In genomic region chr3:128764863-128765262, GRCh38 we compare ENCODE assay signal across 28 cellular contexts. TPM values are rescaled to one million over a fixed set of nuclear protein-coding genes. Genes with fewer than 3 reads are reported as not detected.
DNase-seq lines count a peak whose midpoint lies in the region; ATAC-seq, FAIRE-seq and TF ChIP-seq lines count a peak whose summit lies in the region.
"Had no signal": no experiment of that assay in that cellular context is flagged by ENCODE, and none has a peak within 500 bp of the region (broad histone marks: within the 10 kb centered on the region; RNA-seq: fewer than 3 reads in every experiment).

No MANE protein-coding gene starts in this region.

- intact Hi-C loops in HepG2 (cut with micrococcal nuclease; ENCODE audit: unreplicated experiment) (no loop called here), right lobe of liver (cut with DNase I) (no loop called here)
- intact Hi-C loops in dendritic cell treated with granulocyte-macrophage colony-stimulating factor and Interleukin-4, amounts not matched to agents 40 ng/mL and 50 ng/mL, for 4 days (cut with micrococcal nuclease) = no loop called here

- DNase-seq in HepG2 (ENCODE audit: low spot score) = no peak
- DNase-seq in right lobe of liver = no peak
- no peak for DNase-seq in stimulated activated CD4-positive, alpha-beta T cell treated with anti-CD3 and anti-CD28 coated beads, Interleukin-4, amount 100 ng/mL, for 24 hours
- no peak for DNase-seq in omental fat pad (ENCODE audit: low spot score)
- no peak for DNase-seq in NCI-H146 (lab: John Stamatoyannopoulos, UW)
- DNase-seq: C1 segment of cervical spinal cord; CD8-positive, alpha-beta memory T cell; DMS 273 treated with DMSO at 0.1 percent for 48 hours; DMS79; GF-D8; GOT3; HFFc6; IMR-90; MM.1S; NCI-H1694; NCI-H2029 treated with DMSO at 0.1 percent for 48 hours; NCI-H446 treated with DMSO at 0.1 percent for 48 hours; NCI-H526; NCI-H82; NK-92 treated with Interleukin-12 subunit alpha and Interleukin-12 subunit beta, amount 100 ng/mL, for 24 hours; PC-3; RPMI8226; SHP77 had no signal

- in situ Hi-C loops in HepG2 (cut with HindIII; ENCODE audit: extremely low pct_ligation_motif_present, low pct_unique_long_range_greater_than_20kb) = no loop called here

- no peaks in the 10 kb centered on the region for H3K9me3 Mint-ChIP-seq in dendritic cell treated with granulocyte-macrophage colony-stimulating factor and Interleukin-4, amounts not matched to agents 40 ng/mL and 50 ng/mL, for 4 days
- H3K9me3 Mint-ChIP-seq: CD8-positive, alpha-beta memory T cell; HFFc6 had no signal

- H3K79me2 ChIP-seq in HepG2 (ENCODE audit: insufficient read depth, low read length) = peaks cover 91% of the 10 kb centered on the region

- H3K27ac ChIP-seq in HepG2 (ENCODE audit: extremely low read length, insufficient read depth, low read length) = no peak overlapping the region
- no peak overlapping the region for H3K27ac ChIP-seq in right lobe of liver
- H3K27ac ChIP-seq in neutrophil = peak overlapping the region; percentile 46
- H3K27ac ChIP-seq: KMS-11 had no signal

- no peak overlapping the region for H3K4me3 ChIP-seq in HepG2 (replicated peaks in 1 of 3; ENCODE audit: insufficient read depth in 1 of 3, low read depth in 2 of 3, low read length in 3 of 3)
- H3K4me3 ChIP-seq in right lobe of liver = no peak overlapping the region
- H3K4me3 ChIP-seq in neutrophil (ENCODE audit: low read depth in 1 of 2, low read length in 1 of 2) = no peak overlapping the region
- H3K4me3 ChIP-seq: HAP-1 had no signal

- peaks cover 65% of the 10 kb centered on the region for H3K36me3 Mint-ChIP-seq in dendritic cell treated with granulocyte-macrophage colony-stimulating factor and Interleukin-4, amounts not matched to agents 40 ng/mL and 50 ng/mL, for 4 days (ENCODE audit: low read depth)

- peak overlapping the region; percentile 16 for H3K27ac Mint-ChIP-seq in dendritic cell treated with granulocyte-macrophage colony-stimulating factor and Interleukin-4, amounts not matched to agents 40 ng/mL and 50 ng/mL, for 4 days
- H3K27ac Mint-ChIP-seq: HFFc6 had no signal

- POLR2A ChIA-PET in HepG2 (lab: Yijun Ruan, JAX) = no interaction called here

- H3K4me1 ChIP-seq in HepG2 (ENCODE audit: insufficient read depth, low read length) = peaks cover 12% of the 10 kb centered on the region; the same call in 1 of the 2 replicates
- H3K4me1 ChIP-seq in right lobe of liver = peaks cover 0 to 10% (median 5%) of the 10 kb centered on the region in 4 donors
- peaks cover 78 to 81% of the 10 kb centered on the region in 2 experiments for H3K4me1 ChIP-seq in neutrophil (ENCODE audit: control insufficient read depth in 1 of 2, insufficient read depth in 1 of 2, low read depth in 1 of 2, low read length in 1 of 2)
- H3K4me1 ChIP-seq: HAP-1 had no signal

- no peak for TF ChIP-seq RAD21 in HepG2 (CRISPR knock-in tag; IDR thresholded peaks at IDR 0.05)

- H3K27me3 Mint-ChIP-seq in dendritic cell treated with granulocyte-macrophage colony-stimulating factor and Interleukin-4, amounts not matched to agents 40 ng/mL and 50 ng/mL, for 4 days = no peaks in the 10 kb centered on the region
- H3K27me3 Mint-ChIP-seq: CD8-positive, alpha-beta memory T cell had no signal

- BruUV-seq in HepG2 (replicated peaks; lab: Mats Ljungman, UMichigan) = no TSS peak

- peaks cover 46% of the 10 kb centered on the region for H4K20me1 ChIP-seq in HepG2 (ENCODE audit: insufficient read depth, low read length)

- no peak overlapping the region for H3K9ac ChIP-seq in HepG2 (ENCODE audit: insufficient read depth, low read depth, low read length)
- H3K9ac ChIP-seq: KMS-11 had no signal

- TF ChIP-seq EP300 in HepG2 (IDR thresholded peaks at IDR 0.05; ENCODE audit: low read depth in 2 of 2, low read length in 2 of 2) (no peak), HepG2 (CRISPR knock-in tag; IDR thresholded peaks at IDR 0.05; ENCODE audit: borderline replicate concordance) (no peak)

- no peak for TF ChIP-seq CTCF in HepG2 (CRISPR knock-in tag; IDR thresholded peaks at IDR 0.05)
- TF ChIP-seq CTCF in right lobe of liver (IDR thresholded peaks at IDR 0.05) = no peak
- TF ChIP-seq CTCF in neutrophil (IDR thresholded peaks at IDR 0.05) = no peak
- no peak for TF ChIP-seq CTCF in omental fat pad (IDR thresholded peaks at IDR 0.05)

- H3K27me3 ChIP-seq in HepG2 (ENCODE audit: control insufficient read depth in 1 of 2, insufficient read depth in 2 of 2, low read length in 2 of 2) (no peaks in the 10 kb centered on the region), right lobe of liver (no peaks in the 10 kb centered on the region), neutrophil (no peaks in the 10 kb centered on the region)

- H3K36me3 ChIP-seq in HepG2 (replicated peaks in 1 of 2; ENCODE audit: control insufficient read depth in 1 of 2, insufficient read depth in 2 of 2, low read length in 2 of 2) (peaks cover 1 to 21% of the 10 kb centered on the region in 2 experiments; a peak in 4 of 5 replicates), right lobe of liver (no peaks in the 10 kb centered on the region), neutrophil (peaks cover 11% of the 10 kb centered on the region)
- H3K36me3 ChIP-seq: HAP-1 had no signal

- TF ChIP-seq POLR2A in HepG2 (IDR thresholded peaks at IDR 0.05; ENCODE audit: insufficient read depth in 1 of 2, low read depth in 2 of 2, low read length in 2 of 2) (no peak), right lobe of liver (IDR thresholded peaks at IDR 0.05) (no peak)

- H3K9me3 ChIP-seq in HepG2 (ENCODE audit: low read length) = no peaks in the 10 kb centered on the region
- no peaks in the 10 kb centered on the region for H3K9me3 ChIP-seq in right lobe of liver
- no peaks in the 10 kb centered on the region for H3K9me3 ChIP-seq in neutrophil
- H3K9me3 ChIP-seq: HAP-1 had no signal

- ATAC-seq in HepG2 (no peak), right lobe of liver (no peak), omental fat pad (ENCODE audit: low FRiP score) (no peak)
- ATAC-seq: PC-3 had no signal

- H2AFZ ChIP-seq in HepG2 (ENCODE audit: low read length) = no peak overlapping the region

- over 99% methylated on average over 27 of the region's 30 CpGs for WGBS in HepG2 (ENCODE audit: low lambda C conversion rate)
- whole genome bisulfite sequencing in right lobe of liver (ENCODE audit: insufficient coverage, low coverage, low lambda C conversion rate, missing lambda C conversion rate) = 92% methylated on average over 8 of the region's 30 CpGs

- FAIRE-seq in HepG2 (lab: Jason Lieb, UNC) = no peak
- FAIRE-seq: GM12891 had no signal

- CTCF ChIA-PET in HepG2 (lab: Yijun Ruan, JAX; ENCODE audit: low intra/inter-chr PET ratio, low total read pairs) = no interaction called here

- no peak overlapping the region for H3K4me2 ChIP-seq in HepG2 (ENCODE audit: low read depth, low read length)
- H3K4me2 ChIP-seq: KMS-11 had no signal

- H3K4me3 Mint-ChIP-seq in dendritic cell treated with granulocyte-macrophage colony-stimulating factor and Interleukin-4, amounts not matched to agents 40 ng/mL and 50 ng/mL, for 4 days = no peak overlapping the region
- H3K4me3 Mint-ChIP-seq: HFFc6 had no signal

- peaks cover 79% of the 10 kb centered on the region for H3K4me1 Mint-ChIP-seq in dendritic cell treated with granulocyte-macrophage colony-stimulating factor and Interleukin-4, amounts not matched to agents 40 ng/mL and 50 ng/mL, for 4 days (ENCODE audit: low read depth)

TF ChIP-seq in HepG2, 621 proteins besides CTCF, POLR2A, EP300 and RAD21:
- TF ChIP-seq MED1 (CRISPR knock-in tag; IDR thresholded peaks at IDR 0.05) = no peak
- peak; percentile 54 for TF ChIP-seq AGO2 (optimal IDR thresholded peaks at IDR 0.05; ENCODE audit: low read depth, low read length)

RNA-seq across cellular contexts. Expression of gene RAB7A, which starts 38.9 kb away (rescaled TPM):
- total RNA-seq in HepG2 (2016; rRNA removed; fragmentation: Illumina TruSeq; extraction: Trizol) (26.5 and 49.0 TPM in 2 replicates), right lobe of liver (100 to 1,000 TPM in 4 of 6 experiments, 10 to 100 TPM in 2; 84.0 to 145 (median 119) TPM), omental fat pad (100 to 1,000 TPM; 125 to 170 (median 135) TPM)
- 38.7 and 41.1 TPM in 2 replicates for total RNA-seq in HepG2 (2016; cell fraction: cytosol; rRNA removed; fragmentation: Illumina TruSeq; extraction: Trizol; ENCODE audit: low read depth)
- 28.3 and 46.8 TPM in 2 replicates for total RNA-seq in HepG2 (2016; cell fraction: insoluble cytoplasmic fraction; rRNA removed; fragmentation: Illumina TruSeq; extraction: Trizol)
- total RNA-seq in HepG2 (2016; cell fraction: membrane; rRNA removed; fragmentation: Illumina TruSeq; extraction: Trizol) = 17.9 and 21.7 TPM in 2 replicates
- total RNA-seq in HepG2 (2016; cell fraction: nucleus; rRNA removed; fragmentation: Illumina TruSeq; extraction: Trizol) = 23.4 and 24.9 TPM in 2 replicates
- polyA plus RNA-seq in HepG2 (2011; rRNA removed) = 151 and 182 TPM in 2 replicates
- polyA plus RNA-seq in HepG2 (2011; cell fraction: cytosol; rRNA removed) = 150 and 192 TPM in 2 replicates
- polyA plus RNA-seq in HepG2 (2011; cell fraction: nucleus; rRNA removed) = 22.3 and 35.1 TPM in 2 replicates
- 113 and 143 TPM in 2 replicates for polyA plus RNA-seq in HepG2 (2012)
- 9.2 and 10.5 TPM in 2 replicates for polyA plus RNA-seq in HepG2 (2016; cell fraction: cytosol; fragmentation: Illumina TruSeq; extraction: Trizol; ENCODE audit: low read depth)
- polyA plus RNA-seq in HepG2 (2016; cell fraction: insoluble cytoplasmic fraction; fragmentation: Illumina TruSeq; extraction: Trizol; ENCODE audit: low read depth) = 212 and 261 TPM in 2 replicates
- 28.1 and 31.8 TPM in 2 replicates for polyA plus RNA-seq in HepG2 (2016; cell fraction: membrane; fragmentation: Illumina TruSeq; extraction: Trizol; ENCODE audit: low read depth)
- polyA plus RNA-seq in HepG2 (2016; cell fraction: nucleus; fragmentation: Illumina TruSeq; extraction: Trizol; ENCODE audit: insufficient read depth, low read depth) = 82.8 and 96.0 TPM in 2 replicates
- polyA minus RNA-seq in HepG2 (2011; rRNA and poly(A)+ RNA removed; ENCODE audit: low replicate concordance) = 149 and 160 TPM in 2 replicates
- polyA minus RNA-seq in HepG2 (2011; cell fraction: cytosol; rRNA and poly(A)+ RNA removed) = 58.7 and 72.0 TPM in 2 replicates
- 34.9 and 44.1 TPM in 2 replicates for polyA minus RNA-seq in HepG2 (2011; cell fraction: nucleus; rRNA and poly(A)+ RNA removed)
